ENCODE assay signal across 13 cellular contexts in the genomic region with DNA sequence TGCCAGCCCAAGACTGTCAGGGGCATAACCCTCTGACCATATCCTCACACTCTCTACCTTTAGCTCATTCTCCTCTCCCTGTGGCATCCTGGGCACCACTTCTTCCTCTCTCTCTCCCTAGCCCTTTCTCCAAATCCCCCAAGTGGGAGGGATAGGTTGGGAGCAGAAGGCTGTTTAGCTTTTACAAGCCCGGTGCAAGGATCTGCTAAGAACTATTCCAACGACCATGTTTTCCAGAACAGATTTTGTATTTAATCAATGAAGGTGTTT. TPM values are rescaled to one million over a fixed set of nuclear protein-coding genes. Genes with fewer than 3 reads are reported as not detected.
DNase-seq lines count a peak whose midpoint lies in the region; TF ChIP-seq lines count a peak whose summit lies in the region.
"Had no signal": no experiment of that assay in that cellular context is flagged by ENCODE, and none has a peak within 500 bp of the region (broad histone marks: within the 10 kb centered on the region; RNA-seq: fewer than 3 reads in every experiment).

No MANE protein-coding gene starts in this region.

- peaks cover 24% of the 10 kb centered on the region for H3F3A ChIP-seq in PC-9 (ENCODE audit: insufficient read depth, low read depth)

- no peaks in the 10 kb centered on the region for H4K20me1 ChIP-seq in PC-9 (ENCODE audit: insufficient read depth)
- no peaks in the 10 kb centered on the region for H4K20me1 ChIP-seq in osteoblast (ENCODE audit: insufficient read depth, low read length)

- H3K4me1 Mint-ChIP-seq in chondrocyte (ENCODE audit: low read depth) (peaks cover 23% of the 10 kb centered on the region), osteocyte (ENCODE audit: unreplicated experiment) (peaks cover 16% of the 10 kb centered on the region)
- H3K4me1 Mint-ChIP-seq: CD4-positive, alpha-beta memory T cell had no signal

- in situ Hi-C loops in GM13977 (cut with MboI; ENCODE audit: low pct_unique_long_range_greater_than_20kb, low sequenced_read_pairs, unreplicated experiment), result no loop called here

- POLR2A ChIA-PET in HEK293 (lab: Yijun Ruan, JAX), result interaction anchor here (0.5 kb wide), 1 partner anchor 63 kb away, joined by 3 read pairs; no protein-coding TSS in a partner anchor
- POLR2A ChIA-PET in PC-9 (lab: Charles Lee; ENCODE audit: unreplicated experiment), result interaction anchor here (0.7 kb wide), 1 partner anchor 912 kb away, joined by 3 read pairs; no protein-coding TSS in a partner anchor

- H3K36me3 ChIP-seq in HEK293 (ENCODE audit: control insufficient read depth in 2 of 2, insufficient read depth in 1 of 2, low read length in 2 of 2) (no peaks in the 10 kb centered on the region), PC-9 (ENCODE audit: low read depth) (no peaks in the 10 kb centered on the region), osteoblast (ENCODE audit: insufficient read depth, low read length) (no peaks in the 10 kb centered on the region)
- H3K36me3 ChIP-seq: SJSA1 had no signal

- peaks cover 17% of the 10 kb centered on the region for H3K4me1 ChIP-seq in HEK293 (ENCODE audit: control insufficient read depth, insufficient read depth, low read length)
- H3K4me1 ChIP-seq in PC-9 (replicated peaks; ENCODE audit: insufficient read depth), result peaks cover 36% of the 10 kb centered on the region
- H3K4me1 ChIP-seq in osteoblast (ENCODE audit: insufficient read depth, low read length), result peaks cover 13% of the 10 kb centered on the region
- H3K4me1 ChIP-seq: SJSA1 had no signal

- DNase-seq in PC-9 (no peak), chondrocyte (ENCODE audit: low spot score) (no peak), osteocyte (ENCODE audit: extremely low spot score, unreplicated experiment) (no peak), hippocampal formation (lab: John Stamatoyannopoulos, UW) (no peak), osteoblast (ENCODE audit: insufficient read length, low spot score, missing footprints) (no peak), GM13977 (ENCODE audit: low spot score) (no peak)
- DNase-seq: CD4-positive, alpha-beta memory T cell; H7; NCI-H187; NCI-H226 had no signal

- H3K4me3 ChIP-seq in HEK293 (ENCODE audit: low read depth, low read length), result no peak overlapping the region
- H3K4me3 ChIP-seq in PC-9, result no peak overlapping the region
- no peak overlapping the region for H3K4me3 ChIP-seq in osteoblast (ENCODE audit: insufficient read depth, low read length)
- H3K4me3 ChIP-seq: SJSA1 had no signal

- peak overlapping the region; percentile 58 for H3K27ac Mint-ChIP-seq in chondrocyte (ENCODE audit: unreplicated experiment)
- H3K27ac Mint-ChIP-seq in osteocyte (ENCODE audit: unreplicated experiment), result peak overlapping the region; percentile 21

- H3K9me3 ChIP-seq in HEK293 (ENCODE audit: control insufficient read depth, insufficient read depth, low read depth, low read length) (no peaks in the 10 kb centered on the region), PC-9 (ENCODE audit: insufficient read depth, low read depth) (0 out of 2 replicates have a peak, but pooled peaks cover 4% of the 10 kb centered on the region), osteoblast (ENCODE audit: low read depth, low read length) (no peaks in the 10 kb centered on the region)
- H3K9me3 ChIP-seq: SJSA1 had no signal

- H3K9me2 ChIP-seq in PC-9 (ENCODE audit: insufficient read depth), result no peaks in the 10 kb centered on the region

- H3K27me3 Mint-ChIP-seq in chondrocyte (ENCODE audit: low read depth) (peaks cover 2% of the 10 kb centered on the region), osteocyte (ENCODE audit: unreplicated experiment) (peaks cover 6% of the 10 kb centered on the region)
- H3K27me3 Mint-ChIP-seq: CD4-positive, alpha-beta memory T cell had no signal

- H3K9me3 Mint-ChIP-seq in chondrocyte (ENCODE audit: low read depth) (no peaks in the 10 kb centered on the region), osteocyte (ENCODE audit: unreplicated experiment) (no peaks in the 10 kb centered on the region)
- H3K9me3 Mint-ChIP-seq: CD4-positive, alpha-beta memory T cell had no signal

- H3K27ac ChIP-seq in HEK293 (ENCODE audit: extremely low read depth, low read depth, low read length) (no peak overlapping the region), PC-9 (peak overlapping the region; percentile 34), osteoblast (ENCODE audit: low read depth, low read length) (no peak overlapping the region)
- H3K27ac ChIP-seq: KMS-11, SJSA1 had no signal

- no peak overlapping the region; the same call in 1 of the 2 replicates for H2AFZ ChIP-seq in PC-9
- H2AFZ ChIP-seq in osteoblast (ENCODE audit: low read length), result no peak overlapping the region

- intact Hi-C loops in PC-9 (cut with micrococcal nuclease; ENCODE audit: unreplicated experiment), result no loop called here

- no peaks in the 10 kb centered on the region for H3K36me3 Mint-ChIP-seq in chondrocyte (ENCODE audit: low read depth)
- no peaks in the 10 kb centered on the region for H3K36me3 Mint-ChIP-seq in osteocyte (ENCODE audit: unreplicated experiment)
- H3K36me3 Mint-ChIP-seq: CD4-positive, alpha-beta memory T cell had no signal

- H3K27me3 ChIP-seq in PC-9 (ENCODE audit: insufficient read depth, low read depth), result no peaks in the 10 kb centered on the region
- H3K27me3 ChIP-seq in osteoblast (ENCODE audit: insufficient read depth, low read length), result no peaks in the 10 kb centered on the region

- TF ChIP-seq CTCF in HEK293 (tag by site-specific recombination; IDR thresholded peaks at IDR 0.05) (no peak), PC-9 (conservative IDR thresholded peaks at IDR 0.05) (no peak), chondrocyte (IDR thresholded peaks at IDR 0.05) (no peak), osteocyte (IDR thresholded peaks at IDR 0.05) (no peak), osteoblast (IDR thresholded peaks at IDR 0.05; ENCODE audit: extremely low read depth, low read depth, low read length) (no peak), GM13977 (IDR thresholded peaks at IDR 0.05; ENCODE audit: extremely low read depth, insufficient read depth, missing control alignments) (no peak)

- CTCF ChIA-PET in HEK293 (lab: Yijun Ruan, JAX), result interaction anchor here (0.6 to 4.6 kb wide), 10 partner anchors 16 to 324 kb away, joined by 3 to 24 read pairs (median 4); no protein-coding TSS in a partner anchor
- CTCF ChIA-PET in PC-9 (lab: Charles Lee), result interaction anchor here (0.9 kb wide), 1 partner anchor 20 kb away, joined by 3 read pairs; no protein-coding TSS in a partner anchor

- BruUV-seq in PC-9 (replicated peaks; lab: Mats Ljungman, UMichigan), result no TSS peak

- no peaks in the 10 kb centered on the region for H3K79me2 ChIP-seq in PC-9 (ENCODE audit: low read depth)
- no peaks in the 10 kb centered on the region for H3K79me2 ChIP-seq in osteoblast (ENCODE audit: insufficient read depth, low read length)

- H3K4me2 ChIP-seq in PC-9 (peak overlapping the region; percentile 60), osteoblast (ENCODE audit: insufficient read depth, low read length) (no peak overlapping the region)
- H3K4me2 ChIP-seq: KMS-11 had no signal

- no peak overlapping the region for H3K4me3 Mint-ChIP-seq in chondrocyte (ENCODE audit: unreplicated experiment)
- H3K4me3 Mint-ChIP-seq in osteocyte (ENCODE audit: unreplicated experiment), result no peak overlapping the region
- H3K4me3 Mint-ChIP-seq: CD4-positive, alpha-beta memory T cell had no signal

TF ChIP-seq in HEK293, 187 proteins besides CTCF, POLR2A, EP300 and RAD21:
- TF ChIP-seq ZNF16 (tag by site-specific recombination; IDR thresholded peaks at IDR 0.05; ENCODE audit: low read depth) (no peak), ZNF138 (tag by site-specific recombination; IDR thresholded peaks at IDR 0.05; ENCODE audit: borderline replicate concordance) (no peak), ZNF610 (tag by site-specific recombination; IDR thresholded peaks at IDR 0.05; ENCODE audit: borderline replicate concordance) (no peak), ZSCAN23 (tag by site-specific recombination; IDR thresholded peaks at IDR 0.05) (no peak), ZNF335 (tag by site-specific recombination; conservative IDR thresholded peaks at IDR 0.05) (peak; percentile 51), MZF1 (tag by site-specific recombination; IDR thresholded peaks at IDR 0.05; ENCODE audit: borderline replicate concordance) (peak; percentile 13; the same call in 1 of the 2 replicates), ZNF513 (tag by site-specific recombination; IDR thresholded peaks at IDR 0.05) (no peak)
TF ChIP-seq in HEK293: peak in this region for 2.

RNA-seq across cellular contexts. Expression of gene RBM15, which starts 47.2 kb away (rescaled TPM):
- total RNA-seq in PC-9 (2021) (42.7 and 43.1 TPM in 2 replicates), chondrocyte (17.4 to 21.3 TPM (median 19.0 TPM) in 3 replicates), osteocyte (26.3 and 27.8 TPM in 2 replicates), osteoblast (30.6 and 38.0 TPM in 2 replicates)
